8 cellular contexts compared by ENCODE assay signal in the genomic region with DNA sequence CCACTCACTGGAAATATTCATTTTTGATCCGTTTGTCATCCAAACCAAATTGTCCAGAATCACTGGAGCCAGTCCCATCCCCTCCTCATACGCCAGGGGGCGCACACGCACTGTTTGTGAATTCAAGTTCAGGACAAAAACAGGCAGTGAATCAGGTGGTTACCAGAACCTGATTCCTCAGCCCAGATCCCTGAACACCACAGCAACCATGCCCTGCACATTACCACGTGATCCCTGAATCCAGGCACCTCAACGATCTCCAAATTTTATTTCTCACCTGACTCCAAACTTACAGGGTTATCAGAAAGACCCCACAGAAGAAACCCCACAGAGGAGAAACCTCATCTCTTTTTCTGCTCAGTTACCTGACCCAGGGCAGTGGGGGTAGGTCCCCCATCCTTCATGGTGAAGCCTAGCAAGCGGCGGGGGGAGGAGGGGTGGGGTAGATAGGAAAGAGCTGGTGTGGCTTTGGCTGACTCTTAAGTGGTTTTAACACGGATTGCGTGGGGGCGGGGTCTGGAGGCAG. TPM values are rescaled to one million over a fixed set of nuclear protein-coding genes. Genes with fewer than 3 reads are reported as not detected.
DNase-seq lines count a peak whose midpoint lies in the region; ATAC-seq and TF ChIP-seq lines count a peak whose summit lies in the region.

No MANE protein-coding gene starts in this region.

- H3K27me3 ChIP-seq in heart right ventricle (peaks cover 0 to 38% (median 9%) of the 10 kb centered on the region in 7 donors), prostate gland (replicated peaks; ENCODE audit: insufficient read depth) (no peaks in the 10 kb centered on the region), vagina (no peaks in the 10 kb centered on the region)

- H3K36me3 ChIP-seq in heart right ventricle (no peaks in the 10 kb centered on the region), prostate gland (no peaks in the 10 kb centered on the region), vagina (no peaks in the 10 kb centered on the region)

- ATAC-seq in activated naive CD8-positive, alpha-beta T cell treated with anti-CD3 and anti-CD28 coated beads, Interleukin-2, amount 50 U/mL, for 24 hours: peak; percentile 38
- peak; percentile 41 to 85 (median 74) for ATAC-seq in heart right ventricle
- no peak for ATAC-seq in HG02678 (IDR thresholded peaks at IDR 0.05; ENCODE audit: unreplicated experiment)

- H3K4me1 Mint-ChIP-seq in activated naive CD8-positive, alpha-beta T cell treated with anti-CD3 and anti-CD28 coated beads, Interleukin-2, amount 50 U/mL, for 24 hours: peaks cover 22% of the 10 kb centered on the region

- H3K4me1 ChIP-seq in heart right ventricle (peaks cover 0 to 20% (median 11%) of the 10 kb centered on the region in 9 donors), prostate gland (replicated peaks) (peaks cover 16% of the 10 kb centered on the region), vagina (peaks cover 37% of the 10 kb centered on the region)

- intact Hi-C loops in heart right ventricle (cut with DNase I): loop anchor here in 9 of 10 donors (1.0 to 10.0 kb wide), 13 partner anchors 116 to 523 kb away; a partner anchor contains a TSS
- intact Hi-C loops in prostate gland (cut with DNase I): loop anchor here (5.0 to 10.0 kb wide), 3 partner anchors 233 to 403 kb away; a partner anchor contains a TSS
- intact Hi-C loops in vagina (cut with DNase I): no loop called here

- no peaks in the 10 kb centered on the region for H3K9me3 ChIP-seq in heart right ventricle
- H3K9me3 ChIP-seq in prostate gland: no peaks in the 10 kb centered on the region
- no peaks in the 10 kb centered on the region for H3K9me3 ChIP-seq in vagina

- no peak overlapping the region for H3K27ac Mint-ChIP-seq in activated naive CD8-positive, alpha-beta T cell treated with anti-CD3 and anti-CD28 coated beads, Interleukin-2, amount 50 U/mL, for 24 hours

- H3K4me3 ChIP-seq in GM12864 (ENCODE audit: low read depth, low read length) (no peak overlapping the region), heart right ventricle (no peak overlapping the region), prostate gland (no peak overlapping the region), vagina (no peak overlapping the region)

- no peak for TF ChIP-seq POLR2A in prostate gland (IDR thresholded peaks at IDR 0.05)
- no peak for TF ChIP-seq POLR2A in vagina (IDR thresholded peaks at IDR 0.05)

- H3K27ac ChIP-seq in heart right ventricle (no peak overlapping the region), prostate gland (peak overlapping the region in 1 of 2 donors; percentile 27), vagina (no peak overlapping the region)

- WGBS in heart right ventricle, 2 donors: 18 to 20% methylated on average over 11 of the region's 11 CpGs
- WGBS in prostate gland: 18% methylated on average over 11 of the region's 11 CpGs

- H3K36me3 Mint-ChIP-seq in activated naive CD8-positive, alpha-beta T cell treated with anti-CD3 and anti-CD28 coated beads, Interleukin-2, amount 50 U/mL, for 24 hours (ENCODE audit: low read depth): no peaks in the 10 kb centered on the region

- H3K4me3 Mint-ChIP-seq in activated naive CD8-positive, alpha-beta T cell treated with anti-CD3 and anti-CD28 coated beads, Interleukin-2, amount 50 U/mL, for 24 hours: peak overlapping the region; percentile 25

- no peaks in the 10 kb centered on the region for H3K9me3 Mint-ChIP-seq in activated naive CD8-positive, alpha-beta T cell treated with anti-CD3 and anti-CD28 coated beads, Interleukin-2, amount 50 U/mL, for 24 hours

- TF ChIP-seq CTCF in GM12864 (IDR thresholded peaks at IDR 0.05; ENCODE audit: low read depth, low read length, missing control alignments): peak; percentile 90
- TF ChIP-seq CTCF in heart right ventricle (IDR thresholded peaks at IDR 0.05): peak; percentile 87 to 96 (median 94)
- TF ChIP-seq CTCF in prostate gland (IDR thresholded peaks at IDR 0.05): peak; percentile 87 to 99 (median 98)
- TF ChIP-seq CTCF in vagina (IDR thresholded peaks at IDR 0.05): peak; percentile 82 to 97 (median 94)

- peaks cover 38% of the 10 kb centered on the region for H3K27me3 Mint-ChIP-seq in activated naive CD8-positive, alpha-beta T cell treated with anti-CD3 and anti-CD28 coated beads, Interleukin-2, amount 50 U/mL, for 24 hours

- DNase-seq in GM12864 (ENCODE audit: low read depth): peak; percentile 48
- DNase-seq in NCI-H146 treated with DMSO at 0.1 percent for 48 hours (lab: John Stamatoyannopoulos, UW; ENCODE audit: unreplicated experiment): peak; percentile 17
- DNase-seq in T follicular helper cell (ENCODE audit: low read depth): peak; percentile 65
- DNase-seq in activated naive CD8-positive, alpha-beta T cell treated with anti-CD3 and anti-CD28 coated beads, Interleukin-2, amount 50 U/mL, for 24 hours: peak; percentile 85
- DNase-seq in heart right ventricle: peak; percentile 80 to 82
- peak; percentile 86 for DNase-seq in prostate gland (ENCODE audit: low spot score)
- DNase-seq in vagina (ENCODE audit: extremely low spot score in 2 of 2): no peak

RNA-seq across cellular contexts. Expression of a gene that starts 1.4 kb away (rescaled TPM):
- total RNA-seq in heart right ventricle (10 to 100 TPM in 1 of 10 donors, 1 to 10 TPM in 9; 2.5 to 10.3 (median 5.0) TPM), prostate gland (100 to 1,000 TPM; 182 to 292 TPM), vagina (139 TPM)
- polyA plus RNA-seq in heart right ventricle: 1 to 10 TPM; 1.7 to 2.6 TPM

Comparison
In these comparisons a context has a peak if more than half of its experiments do, and no peak if none do; other contexts are left out.
1. DNase-seq: peak in GM12864 (single experiment), NCI-H146 treated with DMSO at 0.1 percent for 48 hours (single experiment), T follicular helper cell (single experiment), activated naive CD8-positive, alpha-beta T cell treated with anti-CD3 and anti-CD28 coated beads, Interleukin-2, amount 50 U/mL, for 24 hours (single experiment), heart right ventricle (2 of 2) and prostate gland (single experiment); none in vagina (0 of 2).
2. RNA of a gene that starts 1.4 kb away (total RNA-seq): 182 to 292 TPM in prostate gland and 139 TPM in vagina (single experiment); 2.5 to 10.3 TPM in heart right ventricle; every median in the first group is over 10 times any median in the second.
3. Peak in every context shown above with its lines, with median percentiles within 50 percentile points of each other: CTCF ChIP-seq.